9 cellular contexts compared by ENCODE assay signal in the genomic region with DNA sequence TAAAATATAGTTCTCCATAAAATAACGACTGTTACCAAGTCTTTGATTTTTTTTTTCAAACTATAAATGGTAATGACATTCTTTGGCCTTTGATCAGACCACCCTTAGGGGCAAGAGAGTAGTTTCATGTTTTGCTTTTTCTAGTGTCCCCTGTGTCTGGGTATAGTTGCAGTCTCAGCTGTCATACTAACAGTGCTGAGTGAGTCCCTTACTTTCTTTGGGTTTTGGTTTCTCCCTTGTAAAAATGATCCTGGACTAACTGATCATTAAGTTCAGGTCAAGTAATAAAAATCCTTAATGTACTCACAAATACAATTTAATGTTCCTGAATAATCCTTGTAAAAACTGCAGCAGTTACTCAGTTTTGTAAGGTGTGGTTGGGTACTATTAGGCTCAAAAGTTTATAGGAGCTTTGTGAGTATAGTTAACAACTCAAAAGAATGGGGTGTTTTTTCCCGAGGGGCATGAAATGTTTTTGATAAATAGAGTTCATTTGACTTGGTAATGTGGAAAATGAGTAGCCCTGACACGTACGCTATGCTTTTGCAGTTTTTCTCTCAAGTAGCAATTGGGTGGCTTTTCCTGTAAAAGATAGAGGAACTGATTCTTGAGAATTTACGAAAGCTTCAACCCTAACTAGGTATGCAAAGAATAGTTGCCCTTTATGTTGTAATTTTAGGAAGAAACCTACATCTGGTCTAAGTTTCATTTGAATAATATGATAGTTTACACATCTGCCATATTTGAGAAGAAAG. TPM values are rescaled to one million over a fixed set of nuclear protein-coding genes. Genes with fewer than 3 reads are reported as not detected.
A peak's percentile ranks its signal among the peaks of the same experiment; 100 is the strongest.
DNase-seq lines count a peak whose midpoint lies in the region; ATAC-seq and TF ChIP-seq lines count a peak whose summit lies in the region.
"Had no signal": no experiment of that assay in that cellular context is flagged by ENCODE, and none has a peak within 500 bp of the region (broad histone marks: within the 10 kb centered on the region; RNA-seq: fewer than 3 reads in every experiment).

No MANE protein-coding gene starts in this region.

- CTCF ChIA-PET in activated CD8-positive, alpha-beta T cell treated with anti-CD3 and anti-CD28 coated beads for 36 hours (lab: Charles Lee) = interaction anchor here (1.2 to 3.9 kb wide), 8 partner anchors 13 to 338 kb away, joined by 3 to 24 read pairs (median 6); no protein-coding TSS in a partner anchor

- peaks cover 91% of the 10 kb centered on the region for H3K4me1 Mint-ChIP-seq in activated T-cell treated with anti-CD3 and anti-CD28 coated beads, Interleukin-2, amount 50 U/mL, for 24 hours (ENCODE audit: low read depth)
- H3K4me1 Mint-ChIP-seq in activated CD8-positive, alpha-beta T cell treated with anti-CD3 and anti-CD28 coated beads for 36 hours (ENCODE audit: low read depth) = peaks cover 87% of the 10 kb centered on the region
- H3K4me1 Mint-ChIP-seq in type B pancreatic cell (ENCODE audit: unreplicated experiment) = peaks cover 52% of the 10 kb centered on the region

- TF ChIP-seq CTCF in activated CD8-positive, alpha-beta T cell treated with anti-CD3 and anti-CD28 coated beads for 36 hours (IDR thresholded peaks at IDR 0.05) = no peak
- TF ChIP-seq CTCF in type B pancreatic cell (conservative IDR thresholded peaks at IDR 0.05) = no peak

- no peaks in the 10 kb centered on the region for H3K27me3 Mint-ChIP-seq in activated T-cell treated with anti-CD3 and anti-CD28 coated beads, Interleukin-2, amount 50 U/mL, for 24 hours
- no peaks in the 10 kb centered on the region for H3K27me3 Mint-ChIP-seq in activated CD8-positive, alpha-beta T cell treated with anti-CD3 and anti-CD28 coated beads for 36 hours
- H3K27me3 Mint-ChIP-seq in type B pancreatic cell = no peaks in the 10 kb centered on the region

- DNase-seq in activated T-cell treated with anti-CD3 and anti-CD28 coated beads, Interleukin-2, amount 50 U/mL, for 24 hours = no peak
- no peak for DNase-seq in activated T-cell treated with anti-CD3 and anti-CD28 coated beads, Interleukin-2, amount 50 U/mL, for 1 hour
- peak; percentile 26 for DNase-seq in activated CD8-positive, alpha-beta T cell treated with anti-CD3 and anti-CD28 coated beads for 36 hours
- DNase-seq in type B pancreatic cell (ENCODE audit: extremely low spot score, unreplicated experiment) (no peak), NCI-H524 treated with DMSO at 0.1 percent for 48 hours (lab: John Stamatoyannopoulos, UW) (no peak), COLO668 (lab: John Stamatoyannopoulos, UW; ENCODE audit: unreplicated experiment) (no peak)
- DNase-seq in stimulated activated naive CD4-positive, alpha-beta T cell treated with Interleukin-2 at 50 U/mL for 16 hours (lab: John Stamatoyannopoulos, UW) = no peak
- DNase-seq: NCI-H1105 had no signal

- POLR2A ChIA-PET in activated CD8-positive, alpha-beta T cell treated with anti-CD3 and anti-CD28 coated beads for 36 hours (lab: Charles Lee) = interaction anchor here (0.8 to 4.3 kb wide), 9 partner anchors 9 to 177 kb away, joined by 3 to 42 read pairs (median 5); no protein-coding TSS in a partner anchor

- intact Hi-C loops in activated CD8-positive, alpha-beta T cell treated with anti-CD3 and anti-CD28 coated beads for 36 hours (cut with micrococcal nuclease) = loop anchor here (5.0 kb wide), 1 partner anchor 46 kb away; no protein-coding TSS in a partner anchor

- peak overlapping the region; percentile 96 for H3K27ac Mint-ChIP-seq in activated T-cell treated with anti-CD3 and anti-CD28 coated beads, Interleukin-2, amount 50 U/mL, for 24 hours
- H3K27ac Mint-ChIP-seq in activated CD8-positive, alpha-beta T cell treated with anti-CD3 and anti-CD28 coated beads for 36 hours = peak overlapping the region; percentile 98
- H3K27ac Mint-ChIP-seq in type B pancreatic cell = peak overlapping the region; percentile 32

- no peaks in the 10 kb centered on the region for H3K9me3 Mint-ChIP-seq in activated T-cell treated with anti-CD3 and anti-CD28 coated beads, Interleukin-2, amount 50 U/mL, for 24 hours
- H3K9me3 Mint-ChIP-seq in activated CD8-positive, alpha-beta T cell treated with anti-CD3 and anti-CD28 coated beads for 36 hours = no peaks in the 10 kb centered on the region
- H3K9me3 Mint-ChIP-seq in type B pancreatic cell = no peaks in the 10 kb centered on the region

- ATAC-seq in HG03342 (IDR thresholded peaks at IDR 0.05; ENCODE audit: unreplicated experiment) = peak; percentile 37
- peak; percentile 45 for ATAC-seq in activated CD8-positive, alpha-beta T cell treated with anti-CD3 and anti-CD28 coated beads for 36 hours

- peak overlapping the region; percentile 77 for H3K4me3 Mint-ChIP-seq in activated T-cell treated with anti-CD3 and anti-CD28 coated beads, Interleukin-2, amount 50 U/mL, for 24 hours
- peak overlapping the region; percentile 78 for H3K4me3 Mint-ChIP-seq in activated CD8-positive, alpha-beta T cell treated with anti-CD3 and anti-CD28 coated beads for 36 hours
- H3K4me3 Mint-ChIP-seq in type B pancreatic cell = no peak overlapping the region

- peaks cover 78% of the 10 kb centered on the region for H3K36me3 Mint-ChIP-seq in activated T-cell treated with anti-CD3 and anti-CD28 coated beads, Interleukin-2, amount 50 U/mL, for 24 hours (ENCODE audit: low read depth)
- peaks cover 56% of the 10 kb centered on the region for H3K36me3 Mint-ChIP-seq in activated CD8-positive, alpha-beta T cell treated with anti-CD3 and anti-CD28 coated beads for 36 hours (ENCODE audit: low read depth)
- H3K36me3 Mint-ChIP-seq in type B pancreatic cell = no peaks in the 10 kb centered on the region

RNA-seq across cellular contexts. Expression of a gene that starts 6.2 kb away (rescaled TPM):
- 10 to 100 TPM; 65.1 to 66.6 TPM for total RNA-seq in activated CD8-positive, alpha-beta T cell treated with anti-CD3 and anti-CD28 coated beads for 36 hours
- total RNA-seq in type B pancreatic cell (ENCODE audit: low replicate concordance) = 26.6 and 27.6 TPM in 2 replicates

Comparison
In these comparisons a context has a peak if more than half of its experiments do, and no peak if none do; other contexts are left out.
1. H3K27ac Mint-ChIP-seq: peak in every context shown above with its lines; median percentile 98 in activated CD8-positive, alpha-beta T cell treated with anti-CD3 and anti-CD28 coated beads for 36 hours; 96 in activated T-cell treated with anti-CD3 and anti-CD28 coated beads, Interleukin-2, amount 50 U/mL, for 24 hours; 32 in type B pancreatic cell.